In the genomic region with DNA sequence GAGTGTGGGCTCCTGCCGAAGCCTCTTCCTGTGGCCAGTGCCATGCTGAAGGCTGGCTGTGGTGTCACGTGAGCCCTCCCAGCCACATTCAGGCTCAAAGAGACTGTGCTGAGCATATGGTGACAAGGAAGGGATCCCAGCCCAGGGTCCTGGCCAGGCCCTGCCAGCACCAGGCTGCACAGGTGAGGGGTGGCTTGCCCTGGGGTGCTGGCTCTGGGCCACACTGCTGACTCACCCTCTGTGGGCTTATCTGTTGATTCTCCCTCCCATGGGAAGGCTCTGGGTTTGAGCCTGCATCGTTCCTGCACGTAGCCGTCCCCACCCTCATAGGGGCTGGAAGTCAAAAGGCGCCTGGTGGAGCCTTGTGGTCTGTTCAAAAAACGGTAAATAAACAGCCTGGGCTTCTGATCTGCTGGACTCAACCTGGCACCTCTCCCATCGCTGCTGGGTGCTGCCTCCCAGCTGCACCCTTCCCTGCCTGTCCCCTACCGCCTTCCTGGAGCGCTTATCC, we compare ENCODE assay signal across 8 cellular contexts. TPM values are rescaled to one million over a fixed set of nuclear protein-coding genes. Genes with fewer than 3 reads are reported as not detected.
DNase-seq lines count a peak whose midpoint lies in the region; ATAC-seq and TF ChIP-seq lines count a peak whose summit lies in the region.

No MANE protein-coding gene starts in this region.

- H3K4me3 ChIP-seq in CD8-positive, alpha-beta memory T cell (ENCODE audit: low read length) = no peak overlapping the region
- no peak overlapping the region for H3K4me3 ChIP-seq in NB4 (ENCODE audit: low read depth, low read length)
- H3K4me3 ChIP-seq in tibial artery = no peak overlapping the region

- TF ChIP-seq POLR2A in NB4 (IDR thresholded peaks at IDR 0.05; ENCODE audit: extremely low read depth, insufficient read length) = no peak

- H3K9me3 Mint-ChIP-seq in CD8-positive, alpha-beta memory T cell = no peaks in the 10 kb centered on the region

- no peak for DNase-seq in CD8-positive, alpha-beta memory T cell
- DNase-seq in NB4 (ENCODE audit: low read depth) = peak; percentile 79
- DNase-seq in astrocyte of the hippocampus (ENCODE audit: low read depth, low spot score) = peak; percentile 66
- DNase-seq in tibial artery = no peak
- no peak for DNase-seq in NCI-H510A treated with DMSO at 0.1 percent for 48 hours (lab: John Stamatoyannopoulos, UW)
- DNase-seq in activated CD4-positive, CD25-positive, alpha-beta regulatory T cell (lab: John Stamatoyannopoulos, UW) = no peak

- CTCF ChIA-PET in CD8-positive, alpha-beta memory T cell (lab: Charles Lee) = no interaction called here

- peaks cover 66% of the 10 kb centered on the region for H3K4me1 ChIP-seq in CD8-positive, alpha-beta memory T cell (ENCODE audit: insufficient read depth, low read length)
- H3K4me1 ChIP-seq in tibial artery = peaks cover 0 to 59% (median 39%) of the 10 kb centered on the region in 4 donors

- peaks cover 0 to 2% of the 10 kb centered on the region in 2 donors for H3K27me3 Mint-ChIP-seq in CD8-positive, alpha-beta memory T cell

- H3K27ac ChIP-seq in CD8-positive, alpha-beta memory T cell (ENCODE audit: low read depth, low read length) = peak overlapping the region; percentile 70
- H3K27ac ChIP-seq in layer of hippocampus (ENCODE audit: low read depth, low read length) = peak overlapping the region; percentile 87
- H3K27ac ChIP-seq in tibial artery = peak overlapping the region; percentile 33 to 49

- no peaks in the 10 kb centered on the region for H3K36me3 ChIP-seq in CD8-positive, alpha-beta memory T cell (ENCODE audit: insufficient read depth, low read length)
- no peaks in the 10 kb centered on the region for H3K36me3 ChIP-seq in tibial artery

- peak overlapping the region in 3 of 7 donors; percentile 27 to 40 (median 39) for H3K4me3 Mint-ChIP-seq in CD8-positive, alpha-beta memory T cell

- H3K27me3 ChIP-seq in CD8-positive, alpha-beta memory T cell (ENCODE audit: insufficient read depth, low read length, poor library complexity, severe bottlenecking) = no peaks in the 10 kb centered on the region
- H3K27me3 ChIP-seq in layer of hippocampus (ENCODE audit: control insufficient read depth, insufficient read depth, low read length) (no peaks in the 10 kb centered on the region), tibial artery (no peaks in the 10 kb centered on the region)

- intact Hi-C loops in tibial artery (cut with DNase I; ENCODE audit: low total_unique reads) = no loop called here

- ATAC-seq in GM21717 (IDR thresholded peaks at IDR 0.05; ENCODE audit: unreplicated experiment) = no peak

- H3K9me3 ChIP-seq in CD8-positive, alpha-beta memory T cell (ENCODE audit: low read length) = no peaks in the 10 kb centered on the region
- no peaks in the 10 kb centered on the region for H3K9me3 ChIP-seq in tibial artery

- POLR2A ChIA-PET in CD8-positive, alpha-beta memory T cell (lab: Charles Lee) = no interaction called here

- peak overlapping the region; percentile 50 to 100 (median 88) for H3K27ac Mint-ChIP-seq in CD8-positive, alpha-beta memory T cell

- H3K4me1 Mint-ChIP-seq in CD8-positive, alpha-beta memory T cell = peaks cover 61 to 94% (median 64%) of the 10 kb centered on the region in 3 donors

- TF ChIP-seq CTCF in NB4 (IDR thresholded peaks at IDR 0.05; ENCODE audit: low read depth, low read length) (no peak), tibial artery (IDR thresholded peaks at IDR 0.05) (no peak)

- peaks cover 0 to 9% (median 0%) of the 10 kb centered on the region in 3 donors for H3K36me3 Mint-ChIP-seq in CD8-positive, alpha-beta memory T cell

RNA-seq across cellular contexts. Expression of gene DNM2, which starts 31.1 kb away (rescaled TPM):
- total RNA-seq in CD8-positive, alpha-beta memory T cell = 100 to 1,000 TPM; 154 to 165 TPM
- polyA plus RNA-seq in CD8-positive, alpha-beta memory T cell = 105 TPM

RNA-seq across cellular contexts. Expression of gene QTRT1, which starts 47.7 kb away (rescaled TPM):
- total RNA-seq in CD8-positive, alpha-beta memory T cell = 10 to 100 TPM; 76.1 to 80.1 TPM
- 32.2 TPM for polyA plus RNA-seq in CD8-positive, alpha-beta memory T cell

Comparison
In these comparisons a context has a peak if more than half of its experiments do, and no peak if none do; other contexts are left out.
1. DNase-seq: peak in NB4 (single experiment) and astrocyte of the hippocampus (single experiment); none in CD8-positive, alpha-beta memory T cell (0 of 5), tibial artery (0 of 2), NCI-H510A treated with DMSO at 0.1 percent for 48 hours (single experiment) and activated CD4-positive, CD25-positive, alpha-beta regulatory T cell (0 of 4).
2. Peak in every context shown above with its lines, with median percentiles within 50 percentile points of each other: H3K27ac ChIP-seq.